Comparison of ENCODE assay signal across 9 cellular contexts in the genomic region with DNA sequence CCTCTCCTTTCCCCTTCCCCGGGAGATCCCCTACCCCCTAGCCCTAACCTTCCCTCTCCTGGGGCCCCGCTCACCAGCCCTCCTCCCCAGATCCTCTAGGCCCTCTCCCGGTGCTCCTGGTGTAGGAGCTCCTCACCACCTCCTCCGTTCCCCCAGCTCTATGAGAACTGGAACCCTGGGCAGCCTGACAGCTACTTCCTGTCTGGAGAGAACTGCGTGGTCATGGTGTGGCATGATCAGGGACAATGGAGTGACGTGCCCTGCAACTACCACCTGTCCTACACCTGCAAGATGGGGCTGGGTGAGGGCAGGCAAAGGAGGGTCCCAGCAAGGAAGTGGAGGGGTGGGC. TPM values are rescaled to one million over a fixed set of nuclear protein-coding genes. Genes with fewer than 3 reads are reported as not detected.
DNase-seq lines count a peak whose midpoint lies in the region; ATAC-seq, FAIRE-seq and TF ChIP-seq lines count a peak whose summit lies in the region.
"Had no signal": no experiment of that assay in that cellular context is flagged by ENCODE, and none has a peak within 500 bp of the region (broad histone marks: within the 10 kb centered on the region; RNA-seq: fewer than 3 reads in every experiment).

No MANE protein-coding gene starts in this region.

- peak overlapping the region; percentile 61 for H3K4me3 ChIP-seq in CD8-positive, alpha-beta memory T cell (ENCODE audit: low read length)
- peak overlapping the region in 1 of 2 experiments; percentile 17; a peak in 2 of 4 replicates for H3K4me3 ChIP-seq in Panc1 (ENCODE audit: low read depth in 2 of 2, low read length in 2 of 2)
- H3K4me3 ChIP-seq in kidney (ENCODE audit: low read length in 2 of 2): no peak overlapping the region
- peak overlapping the region in 2 of 8 donors; percentile 43 to 65 for H3K4me3 ChIP-seq in spleen

- H3K9ac ChIP-seq in kidney (ENCODE audit: low read length in 2 of 2): no peak overlapping the region

- WGBS in spleen, 5 donors: 19 to 26% (median 24%) methylated on average over 6 of the region's 6 CpGs

- H3K9me3 Mint-ChIP-seq in CD8-positive, alpha-beta memory T cell: no peaks in the 10 kb centered on the region
- H3K9me3 Mint-ChIP-seq in activated CD8-positive, alpha-beta T cell treated with anti-CD3 and anti-CD28 coated beads, Interleukin-2, amount 10 ng/mL, durations not matched to agents 7 days and 5 days (ENCODE audit: insufficient read depth): no peaks in the 10 kb centered on the region
- H3K9me3 Mint-ChIP-seq: neural crest cell had no signal

- no peak for FAIRE-seq in kidney (lab: Jason Lieb, UNC)

- peak overlapping the region; percentile 14 for H3K27ac ChIP-seq in CD8-positive, alpha-beta memory T cell (ENCODE audit: low read depth, low read length)
- H3K27ac ChIP-seq in Panc1 (ENCODE audit: low read length): peak overlapping the region; percentile 11; the same call in 1 of the 2 replicates
- no peak overlapping the region for H3K27ac ChIP-seq in kidney (ENCODE audit: low read depth in 2 of 2, low read length in 2 of 2)
- no peak overlapping the region for H3K27ac ChIP-seq in spleen
- H3K27ac ChIP-seq: VCaP had no signal

- CTCF ChIA-PET in CD8-positive, alpha-beta memory T cell (lab: Charles Lee): interaction anchor here (0.9 to 7.6 kb wide), 11 partner anchors 9 to 272 kb away, joined by 3 to 93 read pairs (median 4); a partner anchor contains a TSS
- CTCF ChIA-PET in Panc1 (lab: Charles Lee): interaction anchor here (0.6 to 5.6 kb wide), 5 partner anchors 20 to 41 kb away, joined by 3 to 41 read pairs (median 5); no protein-coding TSS in a partner anchor
- CTCF ChIA-PET in activated CD8-positive, alpha-beta T cell treated with anti-CD3 and anti-CD28 coated beads, Interleukin-2, amount 10 ng/mL, durations not matched to agents 7 days and 5 days (lab: Charles Lee): interaction anchor here (0.8 to 8.5 kb wide), 18 partner anchors 9 to 216 kb away, joined by 3 to 240 read pairs (median 6); a partner anchor contains a TSS

- peaks cover 31 to 46% of the 10 kb centered on the region in 2 donors for H3K27me3 Mint-ChIP-seq in CD8-positive, alpha-beta memory T cell
- peaks cover 47% of the 10 kb centered on the region for H3K27me3 Mint-ChIP-seq in activated CD8-positive, alpha-beta T cell treated with anti-CD3 and anti-CD28 coated beads, Interleukin-2, amount 10 ng/mL, durations not matched to agents 7 days and 5 days (ENCODE audit: low read depth)

- peak overlapping the region in 3 of 7 donors; percentile 46 to 87 (median 82) for H3K4me3 Mint-ChIP-seq in CD8-positive, alpha-beta memory T cell
- H3K4me3 Mint-ChIP-seq in activated CD8-positive, alpha-beta T cell treated with anti-CD3 and anti-CD28 coated beads, Interleukin-2, amount 10 ng/mL, durations not matched to agents 7 days and 5 days: no peak overlapping the region

- BruUV-seq in Panc1 (replicated peaks; lab: Mats Ljungman, UMichigan): no TSS peak

- H3K9me3 ChIP-seq in CD8-positive, alpha-beta memory T cell (ENCODE audit: low read length): no peaks in the 10 kb centered on the region
- no peaks in the 10 kb centered on the region for H3K9me3 ChIP-seq in Panc1 (ENCODE audit: control insufficient read depth, insufficient read depth, low read depth, low read length)
- H3K9me3 ChIP-seq in kidney (ENCODE audit: control insufficient read depth in 1 of 2, low read length in 2 of 2): no peaks in the 10 kb centered on the region
- no peaks in the 10 kb centered on the region for H3K9me3 ChIP-seq in spleen
- H3K9me3 ChIP-seq: transverse colon had no signal

- in situ Hi-C loops in Panc1 (cut with HindIII; ENCODE audit: low pct_unique_long_range_greater_than_20kb, low sequenced_read_pairs): no loop called here

- no peak for TF ChIP-seq CTCF in Panc1 (IDR thresholded peaks at IDR 0.05)
- no peak for TF ChIP-seq CTCF in kidney (IDR thresholded peaks at IDR 0.05; ENCODE audit: borderline replicate concordance, extremely low read depth, insufficient read depth)
- TF ChIP-seq CTCF in spleen (IDR thresholded peaks at IDR 0.05 in 8 of 11, conservative IDR thresholded peaks at IDR 0.05 in 3 of 11): no peak

- H3K4me1 ChIP-seq in CD8-positive, alpha-beta memory T cell (ENCODE audit: insufficient read depth, low read length): peaks cover 58% of the 10 kb centered on the region
- H3K4me1 ChIP-seq in Panc1 (ENCODE audit: control insufficient read depth, insufficient read depth, low read length) (peaks cover 40% of the 10 kb centered on the region), kidney (ENCODE audit: control insufficient read depth in 1 of 2, insufficient read depth in 1 of 2, low read depth in 1 of 2, low read length in 2 of 2) (peaks cover 21 to 32% of the 10 kb centered on the region in 2 donors), spleen (peaks cover 44 to 72% (median 65%) of the 10 kb centered on the region in 6 donors)

- ATAC-seq in Panc1 (no peak), HG02623 (IDR thresholded peaks at IDR 0.05; ENCODE audit: unreplicated experiment) (no peak)
- no peak for ATAC-seq in activated CD8-positive, alpha-beta T cell treated with anti-CD3 and anti-CD28 coated beads, Interleukin-2, amount 10 ng/mL, durations not matched to agents 7 days and 5 days

- peak in 1 of 5 donors; percentile 41 for DNase-seq in CD8-positive, alpha-beta memory T cell
- no peak for DNase-seq in Panc1 (ENCODE audit: low read depth, low spot score)
- DNase-seq in kidney: peak; percentile 66
- no peak for DNase-seq in spleen
- no peak for DNase-seq in activated CD8-positive, alpha-beta T cell treated with anti-CD3 and anti-CD28 coated beads, Interleukin-2, amount 10 ng/mL, durations not matched to agents 7 days and 5 days

- H3K27me3 ChIP-seq in CD8-positive, alpha-beta memory T cell (ENCODE audit: insufficient read depth, low read length, poor library complexity, severe bottlenecking): peaks cover 26% of the 10 kb centered on the region
- H3K27me3 ChIP-seq in Panc1 (ENCODE audit: control insufficient read depth, insufficient read depth, low read length) (no peaks in the 10 kb centered on the region), spleen (replicated peaks in 1 of 7) (peaks cover 0 to 53% (median 16%) of the 10 kb centered on the region in 7 donors)
- H3K27me3 ChIP-seq: transverse colon had no signal

- intact Hi-C loops in Panc1 (cut with micrococcal nuclease; ENCODE audit: unreplicated experiment) (loop anchor here (1.0 kb wide), 1 partner anchor 32 kb away; no protein-coding TSS in a partner anchor), kidney (cut with DNase I) (no loop called here), spleen (cut with DNase I; ENCODE audit: low total_unique reads) (no loop called here)

- H3K27ac Mint-ChIP-seq in CD8-positive, alpha-beta memory T cell: peak overlapping the region in 3 of 8 donors; percentile 22 to 95 (median 72)
- H3K27ac Mint-ChIP-seq in activated CD8-positive, alpha-beta T cell treated with anti-CD3 and anti-CD28 coated beads, Interleukin-2, amount 10 ng/mL, durations not matched to agents 7 days and 5 days: no peak overlapping the region

- H3K36me3 ChIP-seq in CD8-positive, alpha-beta memory T cell (ENCODE audit: insufficient read depth, low read length): no peaks in the 10 kb centered on the region
- H3K36me3 ChIP-seq in Panc1 (ENCODE audit: control insufficient read depth, insufficient read depth, low read length): no peaks in the 10 kb centered on the region; the same call in 1 of the 2 replicates
- H3K36me3 ChIP-seq in kidney (ENCODE audit: control insufficient read depth in 1 of 2, insufficient read depth in 2 of 2, low read length in 2 of 2): no peaks in the 10 kb centered on the region
- H3K36me3 ChIP-seq in spleen: no peaks in the 10 kb centered on the region
- H3K36me3 ChIP-seq: transverse colon had no signal

- POLR2A ChIA-PET in CD8-positive, alpha-beta memory T cell (lab: Charles Lee): interaction anchor here (0.9 kb wide), 1 partner anchor 67 kb away, joined by 3 read pairs; a partner anchor contains a TSS
- POLR2A ChIA-PET in Panc1 (lab: Charles Lee): no interaction called here
- POLR2A ChIA-PET in activated CD8-positive, alpha-beta T cell treated with anti-CD3 and anti-CD28 coated beads, Interleukin-2, amount 10 ng/mL, durations not matched to agents 7 days and 5 days (lab: Charles Lee): interaction anchor here (0.9 kb wide), 1 partner anchor 30 kb away, joined by 3 read pairs; no protein-coding TSS in a partner anchor

- peaks cover 0 to 8% (median under 1%) of the 10 kb centered on the region in 3 donors for H3K36me3 Mint-ChIP-seq in CD8-positive, alpha-beta memory T cell
- no peaks in the 10 kb centered on the region for H3K36me3 Mint-ChIP-seq in activated CD8-positive, alpha-beta T cell treated with anti-CD3 and anti-CD28 coated beads, Interleukin-2, amount 10 ng/mL, durations not matched to agents 7 days and 5 days (ENCODE audit: low read depth)

- peaks cover 35 to 60% (median 44%) of the 10 kb centered on the region in 3 donors for H3K4me1 Mint-ChIP-seq in CD8-positive, alpha-beta memory T cell
- H3K4me1 Mint-ChIP-seq in activated CD8-positive, alpha-beta T cell treated with anti-CD3 and anti-CD28 coated beads, Interleukin-2, amount 10 ng/mL, durations not matched to agents 7 days and 5 days (ENCODE audit: low read depth): peaks cover 62% of the 10 kb centered on the region

- no peak for TF ChIP-seq POLR2A in spleen (IDR thresholded peaks at IDR 0.05)

RNA-seq across cellular contexts. Expression of a gene that starts 16.0 kb away (rescaled TPM):
- total RNA-seq in CD8-positive, alpha-beta memory T cell: not detected
- polyA plus RNA-seq in CD8-positive, alpha-beta memory T cell: not detected
- 0.57 TPM for total RNA-seq in Panc1 (2021; ENCODE audit: unreplicated experiment)
- 0.51 TPM for polyA plus RNA-seq in Panc1 (2012; ENCODE audit: insufficient read length)
- 0.19 TPM for total RNA-seq in kidney
- 0.45 TPM for polyA plus RNA-seq in kidney (ENCODE audit: insufficient read depth, low read depth, low replicate concordance)
- total RNA-seq in spleen: not detected
- under 1 TPM in 2 of 3 donors, not detected in 1; 0.10 to 0.11 TPM for polyA plus RNA-seq in spleen
- not detected for total RNA-seq in activated CD8-positive, alpha-beta T cell treated with anti-CD3 and anti-CD28 coated beads, Interleukin-2, amount 10 ng/mL, durations not matched to agents 7 days and 5 days

RNA-seq across cellular contexts. Expression of a gene that starts 19.3 kb away (rescaled TPM):
- total RNA-seq in CD8-positive, alpha-beta memory T cell: not detected
- polyA plus RNA-seq in CD8-positive, alpha-beta memory T cell: not detected
- 56.3 TPM for total RNA-seq in Panc1 (2021; ENCODE audit: unreplicated experiment)
- 61.1 TPM for polyA plus RNA-seq in Panc1 (2012; ENCODE audit: insufficient read length)
- 50.7 TPM for total RNA-seq in kidney
- polyA plus RNA-seq in kidney (ENCODE audit: insufficient read depth, low read depth, low replicate concordance): 44.3 TPM
- total RNA-seq in spleen: 100 to 1,000 TPM in 2 of 7 donors, 10 to 100 TPM in 5; 36.0 to 146 (median 58.3) TPM
- 10 to 100 TPM in 1 of 3 donors, 1 to 10 TPM in 2; 4.3 to 39.5 (median 6.7) TPM for polyA plus RNA-seq in spleen
- not detected for total RNA-seq in activated CD8-positive, alpha-beta T cell treated with anti-CD3 and anti-CD28 coated beads, Interleukin-2, amount 10 ng/mL, durations not matched to agents 7 days and 5 days

RNA-seq across cellular contexts. Expression of a gene that starts 38.7 kb away (rescaled TPM):
- not detected for total RNA-seq in CD8-positive, alpha-beta memory T cell
- not detected for polyA plus RNA-seq in CD8-positive, alpha-beta memory T cell
- total RNA-seq in Panc1 (2021; ENCODE audit: unreplicated experiment) (0.21 TPM), kidney (1.9 TPM), spleen (1 to 10 TPM in 1 of 7 donors, under 1 TPM in 2, not detected in 4; 0.20 to 1.1 (median 0.46) TPM)
- 0.44 TPM for polyA plus RNA-seq in Panc1 (2012; ENCODE audit: insufficient read length)
- polyA plus RNA-seq in kidney (ENCODE audit: insufficient read depth, low read depth, low replicate concordance) (0.30 TPM), spleen (under 1 TPM; 0.22 to 0.80 (median 0.27) TPM)
- not detected for total RNA-seq in activated CD8-positive, alpha-beta T cell treated with anti-CD3 and anti-CD28 coated beads, Interleukin-2, amount 10 ng/mL, durations not matched to agents 7 days and 5 days

RNA-seq across cellular contexts. Expression of a gene that starts 47.4 kb away (rescaled TPM):
- total RNA-seq in CD8-positive, alpha-beta memory T cell: under 1 TPM; 0.66 to 0.71 TPM
- polyA plus RNA-seq in CD8-positive, alpha-beta memory T cell: not detected
- total RNA-seq in Panc1 (2021; ENCODE audit: unreplicated experiment) (1,115 TPM), kidney (15.2 TPM), spleen (10 to 100 TPM in 1 of 7 donors, 1 to 10 TPM in 6; 1.2 to 13.1 (median 3.8) TPM)
- polyA plus RNA-seq in Panc1 (2012; ENCODE audit: insufficient read length): 1,502 TPM
- polyA plus RNA-seq in kidney (ENCODE audit: insufficient read depth, low read depth, low replicate concordance) (21.6 TPM), spleen (1 to 10 TPM; 1.2 to 5.3 (median 1.8) TPM)
- 1 to 10 TPM; 1.3 to 1.9 TPM for total RNA-seq in activated CD8-positive, alpha-beta T cell treated with anti-CD3 and anti-CD28 coated beads, Interleukin-2, amount 10 ng/mL, durations not matched to agents 7 days and 5 days

RNA-seq across cellular contexts. Expression of a gene that starts 56.7 kb away (rescaled TPM):
- 100 to 1,000 TPM; 123 to 131 TPM for total RNA-seq in CD8-positive, alpha-beta memory T cell
- polyA plus RNA-seq in CD8-positive, alpha-beta memory T cell: 58.7 TPM
- 44.4 TPM for total RNA-seq in Panc1 (2021; ENCODE audit: unreplicated experiment)
- polyA plus RNA-seq in Panc1 (2012; ENCODE audit: insufficient read length): 39.2 TPM
- total RNA-seq in kidney: 24.0 TPM
- 26.2 TPM for polyA plus RNA-seq in kidney (ENCODE audit: insufficient read depth, low read depth, low replicate concordance)
- 10 to 100 TPM; 14.9 to 49.6 (median 26.2) TPM for total RNA-seq in spleen
- 10 to 100 TPM; 12.3 to 25.4 (median 13.8) TPM for polyA plus RNA-seq in spleen
- total RNA-seq in activated CD8-positive, alpha-beta T cell treated with anti-CD3 and anti-CD28 coated beads, Interleukin-2, amount 10 ng/mL, durations not matched to agents 7 days and 5 days: 10 to 100 TPM; 43.9 to 44.7 TPM

Comparison
In these comparisons a context has a peak if more than half of its experiments do, and no peak if none do; other contexts are left out.
1. H3K27ac ChIP-seq: peak in CD8-positive, alpha-beta memory T cell (single experiment) and Panc1 (single experiment); none in kidney (0 of 2) and spleen (0 of 8).
2. RNA of a gene that starts 19.3 kb away (total RNA-seq): 36.0 to 146 TPM in spleen, 56.3 TPM in Panc1 (single experiment) and 50.7 TPM in kidney (single experiment); not detected in CD8-positive, alpha-beta memory T cell and not detected in activated CD8-positive, alpha-beta T cell treated with anti-CD3 and anti-CD28 coated beads, Interleukin-2, amount 10 ng/mL, durations not matched to agents 7 days and 5 days; every median in the first group is over 10 times any median in the second.